Comparison of ENCODE assay signal across 8 cellular contexts in genomic region chr11:102317099-102317767, GRCh38. TPM values are rescaled to one million over a fixed set of nuclear protein-coding genes. Genes with fewer than 3 reads are reported as not detected.
DNase-seq lines count a peak whose midpoint lies in the region; TF ChIP-seq lines count a peak whose summit lies in the region.

TSS of gene BIRC3 (plus strand) at chr11:102317484. CDS start at chr11:102324510, 7,026 bp downstream.

- H3K27me3 ChIP-seq in H9 (ENCODE audit: insufficient read depth, low read length) = no peaks in the 10 kb centered on the region; the same call in 1 of the 2 replicates
- no peaks in the 10 kb centered on the region for H3K27me3 ChIP-seq in ovary
- no peaks in the 10 kb centered on the region for H3K27me3 ChIP-seq in tibial artery

- H2BK20ac ChIP-seq in H9 (ENCODE audit: low read depth, low read length, poor library complexity, severe bottlenecking) = no peak within 1 kb of the TSS

- no peaks in the 10 kb centered on the region for H3K79me1 ChIP-seq in H9 (ENCODE audit: insufficient read depth, low read depth, low read length, poor library complexity, severe bottlenecking)

- H3K4me1 Mint-ChIP-seq in H9 (peaks cover 6% of the 10 kb centered on the region in 2 experiments; a peak in 3 of 4 replicates), glutamatergic neuron (ENCODE audit: low read depth, unreplicated experiment) (peaks cover 6% of the 10 kb centered on the region)
- H3K4me1 Mint-ChIP-seq in activated naive CD4-positive, alpha-beta T cell treated with anti-CD3 and anti-CD28 coated beads for 36 hours (ENCODE audit: low read depth) = peaks cover 66% of the 10 kb centered on the region

- H2BK15ac ChIP-seq in H9 (ENCODE audit: low read depth, low read length) = no peak within 1 kb of the TSS

- H2AK5ac ChIP-seq in H9 (ENCODE audit: insufficient read length, low read length) = no peak within 1 kb of the TSS

- H2BK5ac ChIP-seq in H9 (ENCODE audit: insufficient read length, low read length) = no peak within 1 kb of the TSS

- H3K36me3 Mint-ChIP-seq in H9 (ENCODE audit: insufficient read depth in 1 of 3, low read depth in 3 of 3) (no peaks in the 10 kb centered on the region), glutamatergic neuron (ENCODE audit: unreplicated experiment) (no peaks in the 10 kb centered on the region)
- H3K36me3 Mint-ChIP-seq in activated naive CD4-positive, alpha-beta T cell treated with anti-CD3 and anti-CD28 coated beads for 36 hours (ENCODE audit: low read depth) = peaks cover 42% of the 10 kb centered on the region

- H3K4me1 ChIP-seq in H9 (ENCODE audit: insufficient read depth, low read length) (peaks cover 2% of the 10 kb centered on the region; the same call in 1 of the 2 replicates), ovary (ENCODE audit: insufficient read depth) (peaks cover 3% of the 10 kb centered on the region), tibial artery (peaks cover 0 to 37% (median 12%) of the 10 kb centered on the region in 4 donors)

- H3K4ac ChIP-seq in H9 (ENCODE audit: low read depth, low read length) = no peak within 1 kb of the TSS

- H3K27ac ChIP-seq in H9 (ENCODE audit: insufficient read length, low read depth, low read length) = no peak within 1 kb of the TSS
- peak within 1 kb of the TSS in 1 of 2 donors; percentile 22 for H3K27ac ChIP-seq in ovary
- H3K27ac ChIP-seq in tibial artery = peak within 1 kb of the TSS; percentile 63 to 68

- intact Hi-C loops in activated naive CD4-positive, alpha-beta T cell treated with anti-CD3 and anti-CD28 coated beads for 36 hours (cut with micrococcal nuclease) = loop anchor here (1.0 kb wide), 11 partner anchors 11 to 711 kb away; partner anchors contain the start of gene BIRC2
- intact Hi-C loops in ovary (cut with DNase I) (no loop called here), tibial artery (cut with DNase I; ENCODE audit: low total_unique reads) (no loop called here)

- no peak; the same call in 2 of the 3 replicates for TF ChIP-seq CTCF in H9 (conservative IDR thresholded peaks at IDR 0.05)
- TF ChIP-seq CTCF in glutamatergic neuron (IDR thresholded peaks at IDR 0.05; ENCODE audit: partially characterized antibody, unreplicated experiment) = no peak
- peak; percentile 10 to 55 (median 30) for TF ChIP-seq CTCF in ovary (IDR thresholded peaks at IDR 0.05)
- peak; percentile 37 to 53 for TF ChIP-seq CTCF in tibial artery (IDR thresholded peaks at IDR 0.05)

- no peak within 1 kb of the TSS for H3K9ac ChIP-seq in H9 (ENCODE audit: extremely low read depth, insufficient read length, low read length)

- in situ Hi-C loops in G401 (cut with HindIII; ENCODE audit: low sequenced_read_pairs) = no loop called here

- H3K27me3 Mint-ChIP-seq in H9 (ENCODE audit: low read depth) = peaks cover 27% of the 10 kb centered on the region
- H3K27me3 Mint-ChIP-seq in activated naive CD4-positive, alpha-beta T cell treated with anti-CD3 and anti-CD28 coated beads for 36 hours (ENCODE audit: low read depth) = no peaks in the 10 kb centered on the region
- H3K27me3 Mint-ChIP-seq in glutamatergic neuron (ENCODE audit: unreplicated experiment) = peaks cover 2% of the 10 kb centered on the region

- peak within 1 kb of the TSS; percentile 56 for H3K4me3 ChIP-seq in ovary
- H3K4me3 ChIP-seq in tibial artery = peak within 1 kb of the TSS; percentile 61 to 62

- H4K20me1 ChIP-seq in H9 (ENCODE audit: control insufficient read depth, insufficient read depth, insufficient read length) = no peaks in the 10 kb centered on the region

- WGBS in H9 (ENCODE audit: extremely low coverage, insufficient read length, low lambda C conversion rate) = no CpG with 5 or more reads among the region's 34 CpGs
- WGBS in ovary, 3 donors = 1 to 6% (median 4%) methylated on average over 34 of the region's 34 CpGs

- no peaks in the 10 kb centered on the region for H3K79me2 ChIP-seq in H9 (ENCODE audit: insufficient read depth, low read length)

- no peak within 1 kb of the TSS for H2BK12ac ChIP-seq in H9 (ENCODE audit: insufficient read length, low read depth, low read length)

- no peak within 1 kb of the TSS for H3T11ph ChIP-seq in H9 (ENCODE audit: low read length)

- no peak within 1 kb of the TSS for H4K91ac ChIP-seq in H9 (ENCODE audit: insufficient read length, low read depth, low read length)

- no peak within 1 kb of the TSS for H3K14ac ChIP-seq in H9 (ENCODE audit: insufficient read depth, low read length)

- no peak within 1 kb of the TSS for H2BK120ac ChIP-seq in H9 (ENCODE audit: low read depth, low read length, poor library complexity, severe bottlenecking)

- H3K9me3 Mint-ChIP-seq in H9 (no peaks in the 10 kb centered on the region), glutamatergic neuron (ENCODE audit: unreplicated experiment) (peaks cover 4% of the 10 kb centered on the region)
- H3K9me3 Mint-ChIP-seq in activated naive CD4-positive, alpha-beta T cell treated with anti-CD3 and anti-CD28 coated beads for 36 hours = no peaks in the 10 kb centered on the region

- no peaks in the 10 kb centered on the region for H3K36me3 ChIP-seq in ovary
- no peaks in the 10 kb centered on the region for H3K36me3 ChIP-seq in tibial artery

- H3K23me2 ChIP-seq in H9 (ENCODE audit: insufficient read length, low read depth, low read length, poor library complexity, severe bottlenecking) = peaks cover 8% of the 10 kb centered on the region

- H3K27ac Mint-ChIP-seq in H9 (0 out of 7 replicates have a peak within 1 kb of the TSS, but pooled peaks of 1 of the 3 experiments have one; percentile 43), glutamatergic neuron (ENCODE audit: unreplicated experiment) (peak within 1 kb of the TSS; percentile 28)
- H3K27ac Mint-ChIP-seq in activated naive CD4-positive, alpha-beta T cell treated with anti-CD3 and anti-CD28 coated beads for 36 hours = peak within 1 kb of the TSS; percentile 98

- H4K5ac ChIP-seq in H9 (ENCODE audit: insufficient read length, low read depth, low read length) = no peak within 1 kb of the TSS

- no peak within 1 kb of the TSS for H2AFZ ChIP-seq in H9 (ENCODE audit: low read length)

- no peak for TF ChIP-seq EP300 in ovary (IDR thresholded peaks at IDR 0.05)

- H3K4me3 Mint-ChIP-seq in H9 (peak within 1 kb of the TSS; percentile 82 to 84), glutamatergic neuron (ENCODE audit: unreplicated experiment) (peak within 1 kb of the TSS; percentile 92)
- H3K4me3 Mint-ChIP-seq in activated naive CD4-positive, alpha-beta T cell treated with anti-CD3 and anti-CD28 coated beads for 36 hours = peak within 1 kb of the TSS; percentile 96

- H3K4me2 ChIP-seq in H9 (ENCODE audit: insufficient read depth, insufficient read length, low read length) = peak within 1 kb of the TSS; percentile 60

- no peak for TF ChIP-seq POLR2A in ovary (IDR thresholded peaks at IDR 0.05)

- DNase-seq in G401 (ENCODE audit: low spot score) = peak; percentile 5
- DNase-seq in H9 = peak; percentile 83
- DNase-seq in M059J (ENCODE audit: low read depth) = peak; percentile 96
- DNase-seq in SK-N-DZ (ENCODE audit: low spot score) = peak; percentile 2
- peak; percentile 97 for DNase-seq in activated naive CD4-positive, alpha-beta T cell treated with anti-CD3 and anti-CD28 coated beads for 36 hours
- peak; percentile 48 for DNase-seq in glutamatergic neuron
- DNase-seq in ovary = peak; percentile 69 to 81 (median 76)
- DNase-seq in tibial artery = peak; percentile 86 to 90

- H3K56ac ChIP-seq in H9 (ENCODE audit: insufficient read length, low read depth, low read length) = no peak within 1 kb of the TSS

- H3K9me3 ChIP-seq in H9 (ENCODE audit: control insufficient read depth, low read depth, low read length) (no peaks in the 10 kb centered on the region), ovary (no peaks in the 10 kb centered on the region), tibial artery (no peaks in the 10 kb centered on the region)

- CTCF ChIA-PET in activated naive CD4-positive, alpha-beta T cell treated with anti-CD3 and anti-CD28 coated beads for 36 hours (lab: Charles Lee) = interaction anchor here (1.3 to 12.1 kb wide), 5 partner anchors 9 to 25 kb away, joined by 9 to 180 read pairs (median 14); no protein-coding TSS in a partner anchor

- no peak within 1 kb of the TSS for H3K23ac ChIP-seq in H9 (ENCODE audit: insufficient read length, low read depth, low read length)

- H3K18ac ChIP-seq in H9 (ENCODE audit: insufficient read length, low read depth, low read length) = no peak within 1 kb of the TSS

- no peak within 1 kb of the TSS for H4K8ac ChIP-seq in H9 (replicated peaks; ENCODE audit: insufficient read length, low read depth, low read length)

RNA-seq across cellular contexts. Expression of gene BIRC3, which starts in this region (rescaled TPM):
- 0.07 TPM in 1 of 2 replicates, not detected in the other for total RNA-seq in G401 (2014; rRNA removed; shearing (Covaris generic))
- total RNA-seq in H9 (2021) (0.04 and 0.18 TPM in 2 replicates), glutamatergic neuron (ENCODE audit: unreplicated experiment) (not detected), ovary (100 to 1,000 TPM in 1 of 7 donors, 1 to 10 TPM in 6; 2.6 to 111 (median 6.3) TPM)
- 5.3 and 8.7 TPM in 2 replicates for total RNA-seq in M059J (2014; rRNA removed; shearing (Covaris generic))
- not detected in 2 replicates for polyA plus RNA-seq in SK-N-DZ (2014; cell fraction: cytosol; rRNA removed)
- not detected in 2 replicates for polyA plus RNA-seq in SK-N-DZ (2014; cell fraction: nucleus; rRNA removed)
- 100 to 1,000 TPM; 100 to 105 TPM for total RNA-seq in activated naive CD4-positive, alpha-beta T cell treated with anti-CD3 and anti-CD28 coated beads for 36 hours
- polyA plus RNA-seq in ovary = 1 to 10 TPM; 1.9 to 5.1 TPM

Comparison
In these comparisons a context has a peak if more than half of its experiments do, and no peak if none do; other contexts are left out.
1. Peak in DNase-seq in G401; RNA of the gene not detected or under 1 TPM.
2. Peak in DNase-seq and H3K4me2 ChIP-seq in H9; RNA of the gene not detected or under 1 TPM.
3. Peak in DNase-seq in glutamatergic neuron; RNA of the gene not detected or under 1 TPM.
4. DNase-seq: peak in every context shown above with its lines; median percentile 97 in activated naive CD4-positive, alpha-beta T cell treated with anti-CD3 and anti-CD28 coated beads for 36 hours; 96 in M059J; 88 in tibial artery; 83 in H9; 76 in ovary; 48 in glutamatergic neuron; 5 in G401; 2 in SK-N-DZ.
5. CTCF ChIP-seq: peak in ovary (3 of 3) and tibial artery (2 of 2); none in H9 (single experiment) and glutamatergic neuron (single experiment).
6. Peak in every context shown above with its lines, with median percentiles within 50 percentile points of each other: H3K4me3 Mint-ChIP-seq.